In the genomic region with DNA sequence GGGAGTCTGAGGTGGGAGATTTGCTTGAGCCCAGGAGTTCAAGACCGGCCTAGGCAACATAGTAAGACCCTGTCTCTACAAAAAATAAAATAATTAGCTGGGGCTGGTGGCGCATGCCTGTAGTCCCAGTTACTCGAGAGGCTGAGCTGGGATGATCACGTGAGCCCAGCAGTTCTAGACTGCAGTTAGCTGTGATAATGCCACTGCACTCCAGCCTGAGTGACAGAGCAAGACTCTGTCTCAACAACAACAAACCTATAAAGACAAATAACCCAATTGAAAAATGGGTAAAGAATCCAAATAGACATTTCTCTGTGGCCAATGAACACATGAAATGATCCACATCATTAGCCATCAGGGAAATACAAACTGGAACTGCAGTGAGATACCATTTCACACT, we compare ENCODE assay signal across 1 cellular context.
TF ChIP-seq lines count a peak whose summit lies in the region.

No MANE protein-coding gene starts in this region.

TF ChIP-seq in K562, 482 proteins besides CTCF, POLR2A, EP300 and RAD21 (continued from another document):
- TF ChIP-seq, protein P1, sequence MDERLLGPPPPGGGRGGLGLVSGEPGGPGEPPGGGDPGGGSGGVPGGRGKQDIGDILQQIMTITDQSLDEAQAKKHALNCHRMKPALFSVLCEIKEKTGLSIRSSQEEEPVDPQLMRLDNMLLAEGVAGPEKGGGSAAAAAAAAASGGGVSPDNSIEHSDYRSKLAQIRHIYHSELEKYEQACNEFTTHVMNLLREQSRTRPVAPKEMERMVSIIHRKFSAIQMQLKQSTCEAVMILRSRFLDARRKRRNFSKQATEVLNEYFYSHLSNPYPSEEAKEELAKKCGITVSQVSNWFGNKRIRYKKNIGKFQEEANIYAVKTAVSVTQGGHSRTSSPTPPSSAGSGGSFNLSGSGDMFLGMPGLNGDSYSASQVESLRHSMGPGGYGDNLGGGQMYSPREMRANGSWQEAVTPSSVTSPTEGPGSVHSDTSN (CRISPR knock-in tag; IDR thresholded peaks at IDR 0.05; ENCODE audit: low read depth), result peak; percentile 51
- TF ChIP-seq, protein P1 (tag; conservative IDR thresholded peaks at IDR 0.05; ENCODE audit: low read depth), result peak; percentile 54
- TF ChIP-seq YY1 (IDR thresholded peaks at IDR 0.05; ENCODE audit: borderline replicate concordance in 1 of 3, control insufficient read depth in 1 of 3, extremely low read depth in 1 of 3, insufficient read depth in 3 of 3, insufficient read length in 1 of 3, insufficient replicate concordance in 2 of 3, low read depth in 1 of 3, low read length in 2 of 3), result no peak
- no peak for TF ChIP-seq POLR2B (IDR thresholded peaks at IDR 0.05; ENCODE audit: low read depth, partially characterized antibody)
- no peak for TF ChIP-seq CSDE1 (IDR thresholded peaks at IDR 0.05)
- no peak for TF ChIP-seq CBFB (CRISPR knock-in tag; IDR thresholded peaks at IDR 0.05)
- TF ChIP-seq NFE2 (IDR thresholded peaks at IDR 0.05; ENCODE audit: low read depth), result peak; percentile 19; the same call in 1 of the 2 replicates
- TF ChIP-seq, protein P2, sequence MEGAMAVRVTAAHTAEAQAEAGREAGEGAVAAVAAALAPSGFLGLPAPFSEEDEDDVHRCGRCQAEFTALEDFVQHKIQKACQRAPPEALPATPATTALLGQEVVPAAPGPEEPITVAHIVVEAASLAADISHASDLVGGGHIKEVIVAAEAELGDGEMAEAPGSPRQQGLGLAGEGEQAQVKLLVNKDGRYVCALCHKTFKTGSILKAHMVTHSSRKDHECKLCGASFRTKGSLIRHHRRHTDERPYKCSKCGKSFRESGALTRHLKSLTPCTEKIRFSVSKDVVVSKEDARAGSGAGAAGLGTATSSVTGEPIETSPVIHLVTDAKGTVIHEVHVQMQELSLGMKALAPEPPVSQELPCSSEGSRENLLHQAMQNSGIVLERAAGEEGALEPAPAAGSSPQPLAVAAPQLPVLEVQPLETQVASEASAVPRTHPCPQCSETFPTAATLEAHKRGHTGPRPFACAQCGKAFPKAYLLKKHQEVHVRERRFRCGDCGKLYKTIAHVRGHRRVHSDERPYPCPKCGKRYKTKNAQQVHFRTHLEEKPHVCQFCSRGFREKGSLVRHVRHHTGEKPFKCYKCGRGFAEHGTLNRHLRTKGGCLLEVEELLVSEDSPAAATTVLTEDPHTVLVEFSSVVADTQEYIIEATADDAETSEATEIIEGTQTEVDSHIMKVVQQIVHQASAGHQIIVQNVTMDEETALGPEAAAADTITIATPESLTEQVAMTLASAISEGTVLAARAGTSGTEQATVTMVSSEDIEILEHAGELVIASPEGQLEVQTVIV (CRISPR knock-in tag; IDR thresholded peaks at IDR 0.05; ENCODE audit: borderline replicate concordance), result no peak
- 0 out of 2 replicates have a peak, but pooled peaks have one; percentile 10 for TF ChIP-seq SOX6 (IDR thresholded peaks at IDR 0.05)
- no peak for TF ChIP-seq SIX5 (IDR thresholded peaks at IDR 0.05; ENCODE audit: borderline replicate concordance in 1 of 2, insufficient read depth in 1 of 2, low read depth in 1 of 2, low read length in 2 of 2)
- TF ChIP-seq TEAD1 (CRISPR knock-in tag; IDR thresholded peaks at IDR 0.05), result 0 out of 4 replicates have a peak, but pooled peaks of 1 of the 2 experiments have one; percentile 33
- TF ChIP-seq NRF1 (conservative IDR thresholded peaks at IDR 0.05 in 1 of 2, IDR thresholded peaks at IDR 0.05 in 1 of 2), result peak; percentile 80 to 81
- no peak for TF ChIP-seq ZNF79 (CRISPR knock-in tag; IDR thresholded peaks at IDR 0.05; ENCODE audit: low read depth)
- peak; percentile 38 to 44; a peak in 2 of 4 replicates for TF ChIP-seq FOXK2 (conservative IDR thresholded peaks at IDR 0.05 in 1 of 2, IDR thresholded peaks at IDR 0.05 in 1 of 2; ENCODE audit: low read depth in 2 of 2)
- TF ChIP-seq, protein P3, sequence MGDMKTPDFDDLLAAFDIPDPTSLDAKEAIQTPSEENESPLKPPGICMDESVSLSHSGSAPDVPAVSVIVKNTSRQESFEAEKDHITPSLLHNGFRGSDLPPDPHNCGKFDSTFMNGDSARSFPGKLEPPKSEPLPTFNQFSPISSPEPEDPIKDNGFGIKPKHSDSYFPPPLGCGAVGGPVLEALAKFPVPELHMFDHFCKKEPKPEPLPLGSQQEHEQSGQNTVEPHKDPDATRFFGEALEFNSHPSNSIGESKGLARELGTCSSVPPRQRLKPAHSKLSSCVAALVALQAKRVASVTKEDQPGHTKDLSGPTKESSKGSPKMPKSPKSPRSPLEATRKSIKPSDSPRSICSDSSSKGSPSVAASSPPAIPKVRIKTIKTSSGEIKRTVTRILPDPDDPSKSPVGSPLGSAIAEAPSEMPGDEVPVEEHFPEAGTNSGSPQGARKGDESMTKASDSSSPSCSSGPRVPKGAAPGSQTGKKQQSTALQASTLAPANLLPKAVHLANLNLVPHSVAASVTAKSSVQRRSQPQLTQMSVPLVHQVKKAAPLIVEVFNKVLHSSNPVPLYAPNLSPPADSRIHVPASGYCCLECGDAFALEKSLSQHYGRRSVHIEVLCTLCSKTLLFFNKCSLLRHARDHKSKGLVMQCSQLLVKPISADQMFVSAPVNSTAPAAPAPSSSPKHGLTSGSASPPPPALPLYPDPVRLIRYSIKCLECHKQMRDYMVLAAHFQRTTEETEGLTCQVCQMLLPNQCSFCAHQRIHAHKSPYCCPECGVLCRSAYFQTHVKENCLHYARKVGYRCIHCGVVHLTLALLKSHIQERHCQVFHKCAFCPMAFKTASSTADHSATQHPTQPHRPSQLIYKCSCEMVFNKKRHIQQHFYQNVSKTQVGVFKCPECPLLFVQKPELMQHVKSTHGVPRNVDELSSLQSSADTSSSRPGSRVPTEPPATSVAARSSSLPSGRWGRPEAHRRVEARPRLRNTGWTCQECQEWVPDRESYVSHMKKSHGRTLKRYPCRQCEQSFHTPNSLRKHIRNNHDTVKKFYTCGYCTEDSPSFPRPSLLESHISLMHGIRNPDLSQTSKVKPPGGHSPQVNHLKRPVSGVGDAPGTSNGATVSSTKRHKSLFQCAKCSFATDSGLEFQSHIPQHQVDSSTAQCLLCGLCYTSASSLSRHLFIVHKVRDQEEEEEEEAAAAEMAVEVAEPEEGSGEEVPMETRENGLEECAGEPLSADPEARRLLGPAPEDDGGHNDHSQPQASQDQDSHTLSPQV (IDR thresholded peaks at IDR 0.05), result peak; percentile 83
- TF ChIP-seq GATA2 (CRISPR knock-in tag; IDR thresholded peaks at IDR 0.05), result no peak
- no peak for TF ChIP-seq ZNF165 (CRISPR knock-in tag; IDR thresholded peaks at IDR 0.05; ENCODE audit: borderline replicate concordance)
- no peak for TF ChIP-seq ZNF449 (CRISPR knock-in tag; IDR thresholded peaks at IDR 0.05)
- TF ChIP-seq TOE1 (IDR thresholded peaks at IDR 0.05; ENCODE audit: borderline replicate concordance), result peak; percentile 93
- TF ChIP-seq TOE1 (CRISPR knock-in tag; IDR thresholded peaks at IDR 0.05; ENCODE audit: borderline replicate concordance, low read depth), result no peak
- no peak for TF ChIP-seq ZNF445 (CRISPR knock-in tag; IDR thresholded peaks at IDR 0.05; ENCODE audit: low read depth)
- TF ChIP-seq NR2C1 (IDR thresholded peaks at IDR 0.05), result 0 out of 2 replicates have a peak, but pooled peaks have one; percentile 24
- no peak for TF ChIP-seq NR2C1 (tag; IDR thresholded peaks at IDR 0.05)
- no peak for TF ChIP-seq TGIF2 (CRISPR knock-in tag; IDR thresholded peaks at IDR 0.05)
- TF ChIP-seq NUFIP1 (IDR thresholded peaks at IDR 0.05; ENCODE audit: partially characterized antibody), result no peak
- no peak for TF ChIP-seq ESRRB (CRISPR knock-in tag; IDR thresholded peaks at IDR 0.05; ENCODE audit: borderline replicate concordance)
- no peak for TF ChIP-seq MYNN (IDR thresholded peaks at IDR 0.05)
- no peak for TF ChIP-seq MYNN (CRISPR knock-in tag; IDR thresholded peaks at IDR 0.05)
- no peak for TF ChIP-seq BACH1 (tag; IDR thresholded peaks at IDR 0.05)
- TF ChIP-seq, protein P4, sequence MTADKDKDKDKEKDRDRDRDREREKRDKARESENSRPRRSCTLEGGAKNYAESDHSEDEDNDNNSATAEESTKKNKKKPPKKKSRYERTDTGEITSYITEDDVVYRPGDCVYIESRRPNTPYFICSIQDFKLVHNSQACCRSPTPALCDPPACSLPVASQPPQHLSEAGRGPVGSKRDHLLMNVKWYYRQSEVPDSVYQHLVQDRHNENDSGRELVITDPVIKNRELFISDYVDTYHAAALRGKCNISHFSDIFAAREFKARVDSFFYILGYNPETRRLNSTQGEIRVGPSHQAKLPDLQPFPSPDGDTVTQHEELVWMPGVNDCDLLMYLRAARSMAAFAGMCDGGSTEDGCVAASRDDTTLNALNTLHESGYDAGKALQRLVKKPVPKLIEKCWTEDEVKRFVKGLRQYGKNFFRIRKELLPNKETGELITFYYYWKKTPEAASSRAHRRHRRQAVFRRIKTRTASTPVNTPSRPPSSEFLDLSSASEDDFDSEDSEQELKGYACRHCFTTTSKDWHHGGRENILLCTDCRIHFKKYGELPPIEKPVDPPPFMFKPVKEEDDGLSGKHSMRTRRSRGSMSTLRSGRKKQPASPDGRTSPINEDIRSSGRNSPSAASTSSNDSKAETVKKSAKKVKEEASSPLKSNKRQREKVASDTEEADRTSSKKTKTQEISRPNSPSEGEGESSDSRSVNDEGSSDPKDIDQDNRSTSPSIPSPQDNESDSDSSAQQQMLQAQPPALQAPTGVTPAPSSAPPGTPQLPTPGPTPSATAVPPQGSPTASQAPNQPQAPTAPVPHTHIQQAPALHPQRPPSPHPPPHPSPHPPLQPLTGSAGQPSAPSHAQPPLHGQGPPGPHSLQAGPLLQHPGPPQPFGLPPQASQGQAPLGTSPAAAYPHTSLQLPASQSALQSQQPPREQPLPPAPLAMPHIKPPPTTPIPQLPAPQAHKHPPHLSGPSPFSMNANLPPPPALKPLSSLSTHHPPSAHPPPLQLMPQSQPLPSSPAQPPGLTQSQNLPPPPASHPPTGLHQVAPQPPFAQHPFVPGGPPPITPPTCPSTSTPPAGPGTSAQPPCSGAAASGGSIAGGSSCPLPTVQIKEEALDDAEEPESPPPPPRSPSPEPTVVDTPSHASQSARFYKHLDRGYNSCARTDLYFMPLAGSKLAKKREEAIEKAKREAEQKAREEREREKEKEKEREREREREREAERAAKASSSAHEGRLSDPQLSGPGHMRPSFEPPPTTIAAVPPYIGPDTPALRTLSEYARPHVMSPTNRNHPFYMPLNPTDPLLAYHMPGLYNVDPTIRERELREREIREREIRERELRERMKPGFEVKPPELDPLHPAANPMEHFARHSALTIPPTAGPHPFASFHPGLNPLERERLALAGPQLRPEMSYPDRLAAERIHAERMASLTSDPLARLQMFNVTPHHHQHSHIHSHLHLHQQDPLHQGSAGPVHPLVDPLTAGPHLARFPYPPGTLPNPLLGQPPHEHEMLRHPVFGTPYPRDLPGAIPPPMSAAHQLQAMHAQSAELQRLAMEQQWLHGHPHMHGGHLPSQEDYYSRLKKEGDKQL (CRISPR knock-in tag; IDR thresholded peaks at IDR 0.05; ENCODE audit: borderline replicate concordance), result no peak
- 0 out of 2 replicates have a peak, but pooled peaks have one; percentile 28 for TF ChIP-seq NCOR1 (IDR thresholded peaks at IDR 0.05)
- TF ChIP-seq NFATC3 (IDR thresholded peaks at IDR 0.05), result no peak
- TF ChIP-seq HDAC2 (IDR thresholded peaks at IDR 0.05), result no peak
